In the genomic region with DNA sequence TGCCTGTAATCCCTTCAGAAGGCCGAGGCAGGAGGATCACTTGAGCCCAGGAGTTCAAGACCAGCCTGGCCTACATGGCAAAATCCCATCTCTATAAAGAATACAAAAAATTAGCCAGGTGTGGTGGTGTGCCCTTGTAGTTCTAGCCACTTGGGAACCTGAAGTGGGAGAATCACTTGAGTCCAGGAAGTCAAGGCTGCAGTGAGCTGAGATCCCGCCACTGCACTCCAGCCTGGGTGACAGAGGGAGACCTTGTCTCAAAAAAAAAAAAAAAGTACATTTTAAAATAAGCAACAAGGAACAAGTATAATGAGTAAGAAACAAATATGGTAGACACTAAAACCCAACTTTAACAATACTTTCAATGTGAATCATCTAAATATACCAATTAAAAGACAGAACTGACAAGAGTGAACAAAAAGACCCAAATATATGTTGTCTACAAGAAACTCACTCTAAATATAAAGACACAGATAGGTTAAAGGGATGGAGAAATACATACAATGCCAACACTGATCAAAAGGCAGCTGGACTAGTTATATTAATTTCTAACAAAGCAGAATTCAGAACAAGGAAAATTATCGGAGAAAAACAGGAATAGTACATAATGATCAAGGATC, we compare ENCODE assay signal across 17 cellular contexts. TPM values are rescaled to one million over a fixed set of nuclear protein-coding genes. Genes with fewer than 3 reads are reported as not detected.
DNase-seq lines count a peak whose midpoint lies in the region; ATAC-seq, FAIRE-seq and TF ChIP-seq lines count a peak whose summit lies in the region.
"Had no signal": no experiment of that assay in that cellular context is flagged by ENCODE, and none has a peak within 500 bp of the region (broad histone marks: within the 10 kb centered on the region; RNA-seq: fewer than 3 reads in every experiment).

No MANE protein-coding gene starts in this region.

- H3K9me3 Mint-ChIP-seq in activated CD4-positive, alpha-beta memory T cell treated with anti-CD3 and anti-CD28 coated beads for 36 hours = peaks cover 8% of the 10 kb centered on the region
- peaks cover 10% of the 10 kb centered on the region for H3K9me3 Mint-ChIP-seq in activated CD4-positive, alpha-beta memory T cell treated with anti-CD3 and anti-CD28 coated beads, Interleukin-2, amount 10 ng/mL, durations not matched to agents 7 days and 5 days
- peaks cover 11% of the 10 kb centered on the region for H3K9me3 Mint-ChIP-seq in stimulated activated naive CD8-positive, alpha-beta T cell treated with anti-CD3 and anti-CD28 coated beads, Interleukin-15, Interleukin-2, amounts not matched to agents 100 ng/mL and 50 ng/mL, for 24 hours
- peaks cover 8 to 15% of the 10 kb centered on the region in 2 donors for H3K9me3 Mint-ChIP-seq in stimulated activated naive CD8-positive, alpha-beta T cell treated with anti-CD3 and anti-CD28 coated beads, Interleukin-15, amount 100 ng/mL, for 72 hours

- no TSS peak for BruUV-seq in GM12878 (replicated peaks; lab: Mats Ljungman, UMichigan)

- FAIRE-seq in GM12878 (lab: Jason Lieb, UNC) = no peak
- FAIRE-seq: A204.1 had no signal

- peak overlapping the region; percentile 11 for H3K27ac Mint-ChIP-seq in activated CD4-positive, alpha-beta memory T cell treated with anti-CD3 and anti-CD28 coated beads for 36 hours
- H3K27ac Mint-ChIP-seq in activated CD4-positive, alpha-beta memory T cell treated with anti-CD3 and anti-CD28 coated beads, Interleukin-2, amount 10 ng/mL, durations not matched to agents 7 days and 5 days = no peak overlapping the region
- H3K27ac Mint-ChIP-seq in stimulated activated naive CD8-positive, alpha-beta T cell treated with anti-CD3 and anti-CD28 coated beads, Interleukin-15, Interleukin-2, amounts not matched to agents 100 ng/mL and 50 ng/mL, for 24 hours = peak overlapping the region; percentile 63
- H3K27ac Mint-ChIP-seq in stimulated activated naive CD8-positive, alpha-beta T cell treated with anti-CD3 and anti-CD28 coated beads, Interleukin-15, amount 100 ng/mL, for 72 hours = peak overlapping the region in 1 of 2 donors; percentile 45
- H3K27ac Mint-ChIP-seq: B cell had no signal

- TF ChIP-seq POLR2A in GM12878 (IDR thresholded peaks at IDR 0.05; ENCODE audit: low read depth, low read length) = no peak

- no peaks in the 10 kb centered on the region for H4K20me1 ChIP-seq in GM12878 (ENCODE audit: control insufficient read depth, insufficient read depth)

- CTCF ChIA-PET in activated CD4-positive, alpha-beta memory T cell treated with anti-CD3 and anti-CD28 coated beads for 36 hours (lab: Charles Lee) = interaction anchor here (1.4 kb wide), 1 partner anchor 121 kb away, joined by 3 read pairs; no protein-coding TSS in a partner anchor
- CTCF ChIA-PET in activated CD4-positive, alpha-beta memory T cell treated with anti-CD3 and anti-CD28 coated beads, Interleukin-2, amount 10 ng/mL, durations not matched to agents 7 days and 5 days (lab: Charles Lee) = interaction anchor here (1.1 kb wide), 1 partner anchor 49 kb away, joined by 3 read pairs; no protein-coding TSS in a partner anchor
- CTCF ChIA-PET in GM12878 (lab: Yijun Ruan, JAX) = interaction anchor here (1.6 kb wide), 1 partner anchor 13 kb away, joined by 3 read pairs; no protein-coding TSS in a partner anchor

- peaks cover 61% of the 10 kb centered on the region for H3K4me1 Mint-ChIP-seq in activated CD4-positive, alpha-beta memory T cell treated with anti-CD3 and anti-CD28 coated beads for 36 hours (ENCODE audit: low read depth)
- H3K4me1 Mint-ChIP-seq in activated CD4-positive, alpha-beta memory T cell treated with anti-CD3 and anti-CD28 coated beads, Interleukin-2, amount 10 ng/mL, durations not matched to agents 7 days and 5 days = peaks cover 40% of the 10 kb centered on the region
- H3K4me1 Mint-ChIP-seq in stimulated activated naive CD8-positive, alpha-beta T cell treated with anti-CD3 and anti-CD28 coated beads, Interleukin-15, Interleukin-2, amounts not matched to agents 100 ng/mL and 50 ng/mL, for 24 hours (ENCODE audit: low read depth) = peaks cover 78% of the 10 kb centered on the region
- peaks cover 70% of the 10 kb centered on the region for H3K4me1 Mint-ChIP-seq in stimulated activated naive CD8-positive, alpha-beta T cell treated with anti-CD3 and anti-CD28 coated beads, Interleukin-15, amount 100 ng/mL, for 72 hours

- peaks cover 0 to 1% of the 10 kb centered on the region in 2 experiments; a peak in 1 of 4 replicates for H3K36me3 ChIP-seq in GM12878 (ENCODE audit: control insufficient read depth in 2 of 2, insufficient read depth in 2 of 2, low read length in 1 of 2)

- no peak overlapping the region for H3K9ac ChIP-seq in GM12878 (ENCODE audit: control insufficient read depth, insufficient read depth, low read length)
- H3K9ac ChIP-seq: GM23248 had no signal

- TF ChIP-seq EP300 in GM12878 (IDR thresholded peaks at IDR 0.05; ENCODE audit: borderline replicate concordance in 1 of 2, control insufficient read depth in 1 of 2, low read depth in 2 of 2, low read length in 2 of 2) = no peak

- no peaks in the 10 kb centered on the region for H3K4me1 ChIP-seq in GM12878 (ENCODE audit: control insufficient read depth, insufficient read depth, low read length)

- peaks cover 43% of the 10 kb centered on the region for H3K79me2 ChIP-seq in GM12878 (ENCODE audit: control insufficient read depth, insufficient read depth, low read length)

- RAD21 ChIA-PET in GM12878 (lab: Charles Lee; ENCODE audit: unreplicated experiment) = interaction anchor here (1.1 kb wide), 1 partner anchor 99 kb away, joined by 3 read pairs; no protein-coding TSS in a partner anchor

- in situ Hi-C loops in GM12878 (cut with MboI) = no loop called here

- H3K27me3 Mint-ChIP-seq in activated CD4-positive, alpha-beta memory T cell treated with anti-CD3 and anti-CD28 coated beads for 36 hours = no peaks in the 10 kb centered on the region
- H3K27me3 Mint-ChIP-seq in activated CD4-positive, alpha-beta memory T cell treated with anti-CD3 and anti-CD28 coated beads, Interleukin-2, amount 10 ng/mL, durations not matched to agents 7 days and 5 days = no peaks in the 10 kb centered on the region
- H3K27me3 Mint-ChIP-seq in stimulated activated naive CD8-positive, alpha-beta T cell treated with anti-CD3 and anti-CD28 coated beads, Interleukin-15, Interleukin-2, amounts not matched to agents 100 ng/mL and 50 ng/mL, for 24 hours = no peaks in the 10 kb centered on the region
- H3K27me3 Mint-ChIP-seq in stimulated activated naive CD8-positive, alpha-beta T cell treated with anti-CD3 and anti-CD28 coated beads, Interleukin-15, amount 100 ng/mL, for 72 hours = no peaks in the 10 kb centered on the region
- H3K27me3 Mint-ChIP-seq: B cell; CD4-positive, alpha-beta memory T cell had no signal

- SMC1A ChIA-PET in GM12878 (lab: Charles Lee; ENCODE audit: uncharacterized antibody, unreplicated experiment) = interaction anchor here (1.2 to 3.7 kb wide), 4 partner anchors 11 to 36 kb away, joined by 3 to 17 read pairs (median 6); no protein-coding TSS in a partner anchor

- peaks cover 16% of the 10 kb centered on the region for H3K36me3 Mint-ChIP-seq in activated CD4-positive, alpha-beta memory T cell treated with anti-CD3 and anti-CD28 coated beads for 36 hours
- peaks cover 47% of the 10 kb centered on the region for H3K36me3 Mint-ChIP-seq in activated CD4-positive, alpha-beta memory T cell treated with anti-CD3 and anti-CD28 coated beads, Interleukin-2, amount 10 ng/mL, durations not matched to agents 7 days and 5 days (ENCODE audit: low read depth)
- peaks cover 35% of the 10 kb centered on the region for H3K36me3 Mint-ChIP-seq in stimulated activated naive CD8-positive, alpha-beta T cell treated with anti-CD3 and anti-CD28 coated beads, Interleukin-15, Interleukin-2, amounts not matched to agents 100 ng/mL and 50 ng/mL, for 24 hours (ENCODE audit: low read depth)

- TF ChIP-seq CTCF in GM12878 (IDR thresholded peaks at IDR 0.05 in 2 of 3, conservative IDR thresholded peaks at IDR 0.05 in 1 of 3; ENCODE audit: control insufficient read depth in 2 of 3, extremely low read depth in 1 of 3, insufficient read depth in 1 of 3, low read depth in 3 of 3, low read length in 3 of 3) = no peak

- no peak overlapping the region for H2AFZ ChIP-seq in GM12878 (ENCODE audit: control insufficient read depth, low read depth, low read length)
- H2AFZ ChIP-seq: GM23248 had no signal

- POLR2A ChIA-PET in activated CD4-positive, alpha-beta memory T cell treated with anti-CD3 and anti-CD28 coated beads for 36 hours (lab: Charles Lee) = no interaction called here
- POLR2A ChIA-PET in activated CD4-positive, alpha-beta memory T cell treated with anti-CD3 and anti-CD28 coated beads, Interleukin-2, amount 10 ng/mL, durations not matched to agents 7 days and 5 days (lab: Charles Lee) = interaction anchor here (2.0 kb wide), 1 partner anchor 14 kb away, joined by 8 read pairs; no protein-coding TSS in a partner anchor
- POLR2A ChIA-PET in GM12878 (lab: Charles Lee) = interaction anchor here (1.0 kb wide), 1 partner anchor 10 kb away, joined by 3 read pairs; no protein-coding TSS in a partner anchor

- no peak overlapping the region for H3K27ac ChIP-seq in GM12878 (ENCODE audit: control insufficient read depth, insufficient read depth)
- H3K27ac ChIP-seq: GM23248, HL-60 had no signal

- intact Hi-C loops in activated CD4-positive, alpha-beta memory T cell treated with anti-CD3 and anti-CD28 coated beads for 36 hours (cut with micrococcal nuclease) = loop anchor here (2.0 kb wide), 1 partner anchor 43 kb away; no protein-coding TSS in a partner anchor
- intact Hi-C loops in GM12878 (cut with micrococcal nuclease; ENCODE audit: unreplicated experiment) = no loop called here

- H3K4me3 Mint-ChIP-seq in activated CD4-positive, alpha-beta memory T cell treated with anti-CD3 and anti-CD28 coated beads for 36 hours = no peak overlapping the region
- no peak overlapping the region for H3K4me3 Mint-ChIP-seq in activated CD4-positive, alpha-beta memory T cell treated with anti-CD3 and anti-CD28 coated beads, Interleukin-2, amount 10 ng/mL, durations not matched to agents 7 days and 5 days
- H3K4me3 Mint-ChIP-seq in stimulated activated naive CD8-positive, alpha-beta T cell treated with anti-CD3 and anti-CD28 coated beads, Interleukin-15, Interleukin-2, amounts not matched to agents 100 ng/mL and 50 ng/mL, for 24 hours = no peak overlapping the region
- H3K4me3 Mint-ChIP-seq in stimulated activated naive CD8-positive, alpha-beta T cell treated with anti-CD3 and anti-CD28 coated beads, Interleukin-15, amount 100 ng/mL, for 72 hours = no peak overlapping the region
- H3K4me3 Mint-ChIP-seq: B cell had no signal

- H3K27me3 ChIP-seq in GM12878 (replicated peaks in 1 of 2; ENCODE audit: control insufficient read depth in 2 of 2, insufficient read depth in 2 of 2, low read length in 1 of 2) = no peaks in the 10 kb centered on the region

- TF ChIP-seq RAD21 in GM12878 (IDR thresholded peaks at IDR 0.05; ENCODE audit: insufficient read depth, low read depth, low read length) = no peak

- 95% methylated on average over 3 of the region's 3 CpGs for WGBS in GM12878 (ENCODE audit: insufficient coverage, insufficient replicate concordance, low lambda C conversion rate, missing lambda C conversion rate)

- no peak overlapping the region for H3K4me2 ChIP-seq in GM12878 (ENCODE audit: control insufficient read depth, insufficient read depth)

- no peak overlapping the region for H3K4me3 ChIP-seq in GM12878
- H3K4me3 ChIP-seq: GM23248 had no signal

- DNase-seq in activated CD4-positive, alpha-beta memory T cell treated with anti-CD3 and anti-CD28 coated beads for 36 hours = no peak
- no peak for DNase-seq in activated CD4-positive, alpha-beta memory T cell treated with anti-CD3 and anti-CD28 coated beads, Interleukin-2, amount 10 ng/mL, durations not matched to agents 7 days and 5 days
- no peak for DNase-seq in stimulated activated naive CD8-positive, alpha-beta T cell treated with anti-CD3 and anti-CD28 coated beads, Interleukin-15, amount 100 ng/mL, for 72 hours
- DNase-seq in GM12878 (ENCODE audit: low read depth, low spot score) (no peak), NCI-H510A (lab: John Stamatoyannopoulos, UW) (no peak), NCI-H226 (no peak)
- DNase-seq: C1 segment of cervical spinal cord; CD4-positive, alpha-beta memory T cell; COR-L47; DMS153; GF-D8 had no signal

- no peak for ATAC-seq in stimulated activated naive CD8-positive, alpha-beta T cell treated with anti-CD3 and anti-CD28 coated beads, Interleukin-15, amount 100 ng/mL, for 72 hours
- ATAC-seq in GM12878 = peak; percentile 16; the same call in 1 of the 3 replicates
- ATAC-seq: HCT116 had no signal

- H3K9me3 ChIP-seq in GM12878 (replicated peaks; ENCODE audit: control insufficient read depth, insufficient read depth, low read length) = peaks cover 2% of the 10 kb centered on the region; the same call in 2 of the 3 replicates

RNA-seq across cellular contexts. Expression of gene RANBP9, which starts 37.7 kb away (rescaled TPM):
- 10 to 100 TPM; 63.7 to 66.2 TPM for total RNA-seq in activated CD4-positive, alpha-beta memory T cell treated with anti-CD3 and anti-CD28 coated beads for 36 hours
- total RNA-seq in activated CD4-positive, alpha-beta memory T cell treated with anti-CD3 and anti-CD28 coated beads, Interleukin-2, amount 10 ng/mL, durations not matched to agents 7 days and 5 days = 10 to 100 TPM; 66.8 to 69.1 TPM
- 18.2 and 18.7 TPM in 2 replicates for total RNA-seq in GM12878 (2013; cell fraction: nucleolus; rRNA removed)
- total RNA-seq in GM12878 (2014; rRNA removed) (11.3 and 12.9 TPM in 2 replicates), GM12878 (2014; rRNA removed; fragmentation: Illumina TruSeq; extraction: Trizol) (22.5 TPM in 2 replicates), GM12878 (2021) (28.5 and 28.7 TPM in 2 replicates)
- polyA plus RNA-seq in GM12878 (2011; ENCODE audit: low read depth) = 17.2 TPM
- polyA plus RNA-seq in GM12878 (2011; rRNA removed) (21.5 and 32.7 TPM in 2 replicates), GM12878 (2014; fragmentation: Illumina TruSeq; extraction: Trizol) (43.1 and 44.2 TPM in 2 replicates), GM12878 (2014; fragmentation: Nextera tagmentation; extraction: Ambion mirVana) (10 to 100 TPM in 1 of 2 experiments, 1 to 10 TPM in 1; 8.2 to 10.8 TPM), GM12878 (2014; rRNA removed) (15.7 and 21.1 TPM in 2 replicates), GM12878 (2016; fragmentation: Nextera tagmentation; extraction: Ambion mirVana) (1 to 10 TPM; 3.7 to 5.0 TPM)
- polyA plus RNA-seq in GM12878 (2011; cell fraction: cytosol; rRNA removed) = 15.0 and 15.3 TPM in 2 replicates
- 17.3 and 21.5 TPM in 2 replicates for polyA plus RNA-seq in GM12878 (2011; cell fraction: nucleus; rRNA removed)
- polyA plus RNA-seq in GM12878 (2012) = 23.4 and 27.1 TPM in 2 replicates
- polyA minus RNA-seq in GM12878 (2011; rRNA and poly(A)+ RNA removed) = 16.4 and 27.4 TPM in 2 replicates
- polyA minus RNA-seq in GM12878 (2011; cell fraction: cytosol; rRNA and poly(A)+ RNA removed) = 10.7 and 14.2 TPM in 2 replicates
- 6.4 and 12.8 TPM in 2 replicates for polyA minus RNA-seq in GM12878 (2011; cell fraction: nucleus; rRNA and poly(A)+ RNA removed)

RNA-seq across cellular contexts. Expression of gene NOL7, which starts 58.8 kb away (rescaled TPM):
- total RNA-seq in activated CD4-positive, alpha-beta memory T cell treated with anti-CD3 and anti-CD28 coated beads for 36 hours = 10 to 100 TPM; 88.0 to 94.9 TPM
- total RNA-seq in activated CD4-positive, alpha-beta memory T cell treated with anti-CD3 and anti-CD28 coated beads, Interleukin-2, amount 10 ng/mL, durations not matched to agents 7 days and 5 days = 10 to 100 TPM; 54.0 to 57.8 TPM
- total RNA-seq in GM12878 (2013; cell fraction: nucleolus; rRNA removed) = 19.6 and 24.1 TPM in 2 replicates
- total RNA-seq in GM12878 (2014; rRNA removed) (75.6 and 79.8 TPM in 2 replicates), GM12878 (2014; rRNA removed; fragmentation: Illumina TruSeq; extraction: Trizol) (102 and 103 TPM in 2 replicates), GM12878 (2021) (80.1 and 86.2 TPM in 2 replicates)
- polyA plus RNA-seq in GM12878 (2011; ENCODE audit: low read depth) = 33.9 TPM
- polyA plus RNA-seq in GM12878 (2011; rRNA removed) (34.6 and 59.2 TPM in 2 replicates), GM12878 (2014; fragmentation: Illumina TruSeq; extraction: Trizol) (101 and 110 TPM in 2 replicates), GM12878 (2014; fragmentation: Nextera tagmentation; extraction: Ambion mirVana) (10 to 100 TPM; 12.2 to 31.2 TPM), GM12878 (2014; rRNA removed) (86.3 and 86.9 TPM in 2 replicates), GM12878 (2016; fragmentation: Nextera tagmentation; extraction: Ambion mirVana) (100 to 1,000 TPM; 218 to 222 TPM)
- 26.7 and 34.1 TPM in 2 replicates for polyA plus RNA-seq in GM12878 (2011; cell fraction: cytosol; rRNA removed)
- polyA plus RNA-seq in GM12878 (2011; cell fraction: nucleus; rRNA removed) = 18.7 and 25.9 TPM in 2 replicates
- polyA plus RNA-seq in GM12878 (2012) = 56.2 and 65.5 TPM in 2 replicates
- 3.4 and 5.5 TPM in 2 replicates for polyA minus RNA-seq in GM12878 (2011; rRNA and poly(A)+ RNA removed)
- polyA minus RNA-seq in GM12878 (2011; cell fraction: cytosol; rRNA and poly(A)+ RNA removed) = 8.8 and 9.9 TPM in 2 replicates
- 8.1 and 14.2 TPM in 2 replicates for polyA minus RNA-seq in GM12878 (2011; cell fraction: nucleus; rRNA and poly(A)+ RNA removed)
